ENCODE assay signal across 8 cellular contexts in the genomic region with DNA sequence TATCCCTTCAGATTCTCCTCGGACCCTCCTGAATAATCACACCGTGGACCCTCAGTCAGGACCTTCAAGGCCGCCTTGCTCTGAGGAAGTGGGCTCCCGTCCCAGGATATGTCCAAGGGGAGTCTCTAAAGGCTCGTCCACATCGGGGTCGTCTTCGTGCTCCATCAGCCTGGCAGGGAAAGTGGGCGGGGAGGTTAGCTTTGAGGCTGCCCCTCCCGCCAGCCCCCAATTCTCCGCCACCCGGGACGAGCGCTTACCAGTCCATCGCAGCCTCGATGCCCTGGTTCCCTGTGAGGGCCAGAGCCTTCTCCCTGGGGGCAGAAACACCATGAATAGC. TPM values are rescaled to one million over a fixed set of nuclear protein-coding genes. Genes with fewer than 3 reads are reported as not detected.
A peak's percentile ranks its signal among the peaks of the same experiment; 100 is the strongest.
DNase-seq lines count a peak whose midpoint lies in the region; ATAC-seq lines count a peak whose summit lies in the region.

No MANE protein-coding gene starts in this region.

- POLR2A ChIA-PET in activated CD4-positive, alpha-beta T cell treated with anti-CD3 and anti-CD28 coated beads, Interleukin-2, amount 10 ng/mL, durations not matched to agents 7 days and 5 days (lab: Charles Lee), result no interaction called here
- POLR2A ChIA-PET in activated naive CD8-positive, alpha-beta T cell treated with anti-CD3 and anti-CD28 coated beads, Interleukin-2, amount 10 ng/mL, durations not matched to agents 7 days and 5 days (lab: Charles Lee), result interaction anchor here (0.7 to 2.4 kb wide), 5 partner anchors 11 to 37 kb away, joined by 3 to 10 read pairs (median 4); partner anchors contain the start of genes C11orf98 and CSKMT

- H3K27ac Mint-ChIP-seq in activated CD4-positive, alpha-beta T cell treated with anti-CD3 and anti-CD28 coated beads, Interleukin-2, amount 10 ng/mL, durations not matched to agents 7 days and 5 days, result peak overlapping the region; percentile 92
- peak overlapping the region; percentile 88 for H3K27ac Mint-ChIP-seq in activated naive CD8-positive, alpha-beta T cell treated with anti-CD3 and anti-CD28 coated beads, Interleukin-2, amount 10 ng/mL, durations not matched to agents 7 days and 5 days

- 6% methylated on average over 16 of the region's 16 CpGs for WGBS in thymus

- intact Hi-C loops in left colon (cut with DNase I, micrococcal nuclease), result no loop called here

- H3K9me3 Mint-ChIP-seq in activated CD4-positive, alpha-beta T cell treated with anti-CD3 and anti-CD28 coated beads, Interleukin-2, amount 10 ng/mL, durations not matched to agents 7 days and 5 days, result no peaks in the 10 kb centered on the region
- H3K9me3 Mint-ChIP-seq in activated naive CD8-positive, alpha-beta T cell treated with anti-CD3 and anti-CD28 coated beads, Interleukin-2, amount 10 ng/mL, durations not matched to agents 7 days and 5 days, result no peaks in the 10 kb centered on the region

- ATAC-seq in activated naive CD8-positive, alpha-beta T cell treated with anti-CD3 and anti-CD28 coated beads, Interleukin-2, amount 10 ng/mL, durations not matched to agents 7 days and 5 days (ENCODE audit: low read depth), result no peak
- ATAC-seq in left colon (peak; percentile 15), GM18498 (IDR thresholded peaks at IDR 0.05; ENCODE audit: unreplicated experiment) (no peak), GM21619 (IDR thresholded peaks at IDR 0.05; ENCODE audit: unreplicated experiment) (no peak)

- DNase-seq in activated CD4-positive, alpha-beta T cell treated with anti-CD3 and anti-CD28 coated beads, Interleukin-2, amount 10 ng/mL, durations not matched to agents 7 days and 5 days, result no peak
- no peak for DNase-seq in activated CD4-positive, alpha-beta T cell treated with anti-CD3 and anti-CD28 coated beads, Interleukin-2, amount 50 U/mL, for 48 hours
- no peak for DNase-seq in activated naive CD8-positive, alpha-beta T cell treated with anti-CD3 and anti-CD28 coated beads, Interleukin-2, amount 10 ng/mL, durations not matched to agents 7 days and 5 days
- DNase-seq in left colon (no peak), NCI-H345 (lab: John Stamatoyannopoulos, UW) (no peak)

- H3K4me1 ChIP-seq in thymus (ENCODE audit: control insufficient read depth, insufficient read depth, low read length), result peaks cover 7% of the 10 kb centered on the region

- CTCF ChIA-PET in activated CD4-positive, alpha-beta T cell treated with anti-CD3 and anti-CD28 coated beads, Interleukin-2, amount 10 ng/mL, durations not matched to agents 7 days and 5 days (lab: Charles Lee), result no interaction called here

- H3K27me3 Mint-ChIP-seq in activated CD4-positive, alpha-beta T cell treated with anti-CD3 and anti-CD28 coated beads, Interleukin-2, amount 10 ng/mL, durations not matched to agents 7 days and 5 days, result no peaks in the 10 kb centered on the region
- no peaks in the 10 kb centered on the region for H3K27me3 Mint-ChIP-seq in activated naive CD8-positive, alpha-beta T cell treated with anti-CD3 and anti-CD28 coated beads, Interleukin-2, amount 10 ng/mL, durations not matched to agents 7 days and 5 days

- H3K9me3 ChIP-seq in thymus (ENCODE audit: control insufficient read depth), result no peaks in the 10 kb centered on the region

- peak overlapping the region; percentile 56 for H3K4me3 ChIP-seq in thymus (ENCODE audit: low read length)

- H3K4me3 Mint-ChIP-seq in activated CD4-positive, alpha-beta T cell treated with anti-CD3 and anti-CD28 coated beads, Interleukin-2, amount 10 ng/mL, durations not matched to agents 7 days and 5 days, result peak overlapping the region; percentile 90
- H3K4me3 Mint-ChIP-seq in activated naive CD8-positive, alpha-beta T cell treated with anti-CD3 and anti-CD28 coated beads, Interleukin-2, amount 10 ng/mL, durations not matched to agents 7 days and 5 days, result peak overlapping the region; percentile 85

- H3K27me3 ChIP-seq in thymus (ENCODE audit: control insufficient read depth, insufficient read depth), result no peaks in the 10 kb centered on the region

- H3K27ac ChIP-seq in thymus (ENCODE audit: low read depth), result peak overlapping the region; percentile 87

- peaks cover 46% of the 10 kb centered on the region for H3K4me1 Mint-ChIP-seq in activated CD4-positive, alpha-beta T cell treated with anti-CD3 and anti-CD28 coated beads, Interleukin-2, amount 10 ng/mL, durations not matched to agents 7 days and 5 days
- H3K4me1 Mint-ChIP-seq in activated naive CD8-positive, alpha-beta T cell treated with anti-CD3 and anti-CD28 coated beads, Interleukin-2, amount 10 ng/mL, durations not matched to agents 7 days and 5 days, result peaks cover 23% of the 10 kb centered on the region

- peaks cover 19% of the 10 kb centered on the region for H3K36me3 ChIP-seq in thymus (ENCODE audit: control insufficient read depth, insufficient read depth)

- H3K36me3 Mint-ChIP-seq in activated CD4-positive, alpha-beta T cell treated with anti-CD3 and anti-CD28 coated beads, Interleukin-2, amount 10 ng/mL, durations not matched to agents 7 days and 5 days (ENCODE audit: low read depth), result peaks cover 27% of the 10 kb centered on the region
- peaks cover 13% of the 10 kb centered on the region for H3K36me3 Mint-ChIP-seq in activated naive CD8-positive, alpha-beta T cell treated with anti-CD3 and anti-CD28 coated beads, Interleukin-2, amount 10 ng/mL, durations not matched to agents 7 days and 5 days

RNA-seq across cellular contexts. Expression of gene UBXN1, which starts 0.5 kb away (rescaled TPM):
- total RNA-seq in activated CD4-positive, alpha-beta T cell treated with anti-CD3 and anti-CD28 coated beads, Interleukin-2, amount 10 ng/mL, durations not matched to agents 7 days and 5 days, result 100 to 1,000 TPM; 126 to 146 TPM
- total RNA-seq in activated naive CD8-positive, alpha-beta T cell treated with anti-CD3 and anti-CD28 coated beads, Interleukin-2, amount 10 ng/mL, durations not matched to agents 7 days and 5 days, result 100 to 1,000 TPM; 135 to 136 TPM
- 10 to 100 TPM; 66.9 to 88.9 TPM for total RNA-seq in left colon
- polyA plus RNA-seq in thymus, result 191 TPM

RNA-seq across cellular contexts. Expression of gene LBHD1, which starts 6.3 kb away (rescaled TPM):
- total RNA-seq in activated CD4-positive, alpha-beta T cell treated with anti-CD3 and anti-CD28 coated beads, Interleukin-2, amount 10 ng/mL, durations not matched to agents 7 days and 5 days, result 10 to 100 TPM; 19.5 to 21.3 TPM
- total RNA-seq in activated naive CD8-positive, alpha-beta T cell treated with anti-CD3 and anti-CD28 coated beads, Interleukin-2, amount 10 ng/mL, durations not matched to agents 7 days and 5 days, result 10 to 100 TPM; 23.5 to 23.6 TPM
- total RNA-seq in left colon, result 10 to 100 TPM in 1 of 2 donors, 1 to 10 TPM in 1; 6.5 to 12.8 TPM
- polyA plus RNA-seq in thymus, result 14.0 TPM

RNA-seq across cellular contexts. Expression of gene UQCC3, which starts 6.9 kb away (rescaled TPM):
- total RNA-seq in activated CD4-positive, alpha-beta T cell treated with anti-CD3 and anti-CD28 coated beads, Interleukin-2, amount 10 ng/mL, durations not matched to agents 7 days and 5 days, result 1 to 10 TPM; 6.7 to 7.4 TPM
- 1 to 10 TPM; 6.7 to 6.8 TPM for total RNA-seq in activated naive CD8-positive, alpha-beta T cell treated with anti-CD3 and anti-CD28 coated beads, Interleukin-2, amount 10 ng/mL, durations not matched to agents 7 days and 5 days
- total RNA-seq in left colon, result 10 to 100 TPM; 13.2 to 13.3 TPM
- 19.3 TPM for polyA plus RNA-seq in thymus

RNA-seq across cellular contexts. Expression of gene LRRN4CL, which starts 10.9 kb away (rescaled TPM):
- under 1 TPM; 0.17 to 0.40 TPM for total RNA-seq in activated CD4-positive, alpha-beta T cell treated with anti-CD3 and anti-CD28 coated beads, Interleukin-2, amount 10 ng/mL, durations not matched to agents 7 days and 5 days
- under 1 TPM; 0.19 to 0.23 TPM for total RNA-seq in activated naive CD8-positive, alpha-beta T cell treated with anti-CD3 and anti-CD28 coated beads, Interleukin-2, amount 10 ng/mL, durations not matched to agents 7 days and 5 days
- total RNA-seq in left colon, result 1 to 10 TPM; 2.2 to 3.6 TPM
- polyA plus RNA-seq in thymus, result 0.75 TPM

RNA-seq across cellular contexts. Expression of gene CSKMT, which starts 13.3 kb away (rescaled TPM):
- 10 to 100 TPM; 11.0 to 18.2 TPM for total RNA-seq in activated CD4-positive, alpha-beta T cell treated with anti-CD3 and anti-CD28 coated beads, Interleukin-2, amount 10 ng/mL, durations not matched to agents 7 days and 5 days
- total RNA-seq in activated naive CD8-positive, alpha-beta T cell treated with anti-CD3 and anti-CD28 coated beads, Interleukin-2, amount 10 ng/mL, durations not matched to agents 7 days and 5 days, result 10 to 100 TPM; 23.3 to 27.3 TPM
- 10 to 100 TPM; 14.0 to 15.1 TPM for total RNA-seq in left colon
- 64.6 TPM for polyA plus RNA-seq in thymus
